In the genomic region with DNA sequence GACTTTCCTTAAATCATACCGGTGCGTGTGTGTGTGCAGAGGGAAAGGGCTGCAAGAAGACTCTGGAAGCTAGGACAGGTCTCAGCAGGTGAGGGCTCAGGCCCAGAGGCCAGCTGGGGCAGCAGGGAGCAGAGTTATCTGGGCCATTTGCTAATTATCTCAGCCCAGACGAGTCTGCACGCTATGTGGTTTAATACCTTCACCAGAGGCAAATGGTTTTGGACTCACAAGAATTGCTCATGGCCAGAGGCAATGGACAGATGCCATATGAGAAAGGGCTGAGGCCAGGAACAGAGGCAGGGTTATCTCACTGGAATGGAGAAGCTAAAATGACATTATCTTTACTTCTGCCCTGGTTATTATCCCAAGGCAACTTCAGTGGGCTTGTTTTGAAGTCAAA, we compare ENCODE assay signal across 1 cellular context.
TF ChIP-seq lines count a peak whose summit lies in the region.

No MANE protein-coding gene starts in this region.

TF ChIP-seq in GM23338, 12 proteins besides CTCF, POLR2A, EP300 and RAD21 (continued from another document):
- TF ChIP-seq EZH2phosphoT487 (IDR thresholded peaks at IDR 0.05; ENCODE audit: unreplicated experiment) = no peak
